1 cellular context compared by ENCODE assay signal in the genomic region with DNA sequence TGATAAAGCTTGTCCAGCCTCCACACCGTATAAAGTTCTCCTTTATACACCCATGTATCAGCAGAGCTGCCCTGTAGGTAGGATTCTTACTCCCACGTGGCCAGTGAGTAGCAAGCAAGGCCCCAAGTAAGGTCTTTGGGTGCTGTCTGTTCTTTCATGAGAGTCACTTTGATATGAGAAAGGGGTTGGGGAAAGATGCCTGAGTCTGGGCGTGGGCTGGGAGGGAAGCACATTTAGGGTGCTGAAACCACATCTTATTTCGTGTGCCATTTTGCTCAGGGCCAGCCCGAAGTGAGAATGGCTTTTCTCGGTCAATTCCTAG.
TF ChIP-seq lines count a peak whose summit lies in the region.

No MANE protein-coding gene starts in this region.

TF ChIP-seq in HepG2, 621 proteins besides CTCF, POLR2A, EP300 and RAD21:
- 0 out of 2 replicates have a peak, but pooled peaks have one; percentile 9 for TF ChIP-seq ZNF564 (CRISPR knock-in tag; IDR thresholded peaks at IDR 0.05)
- peak; percentile 48; the same call in 1 of the 2 replicates for TF ChIP-seq CBX2 (IDR thresholded peaks at IDR 0.05; ENCODE audit: low read depth, low read length)
- TF ChIP-seq CBX2 (CRISPR knock-in tag; IDR thresholded peaks at IDR 0.05; ENCODE audit: low read depth) = no peak
- TF ChIP-seq ZNF788 (CRISPR knock-in tag; IDR thresholded peaks at IDR 0.05; ENCODE audit: borderline replicate concordance) = 0 out of 2 replicates have a peak, but pooled peaks have one; percentile 14
- 0 out of 2 replicates have a peak, but pooled peaks have one; percentile 4 for TF ChIP-seq ZFYVE20 (CRISPR knock-in tag; IDR thresholded peaks at IDR 0.05; ENCODE audit: borderline replicate concordance, low read depth)
- TF ChIP-seq SMC3 (IDR thresholded peaks at IDR 0.05; ENCODE audit: low read length) = no peak
- TF ChIP-seq SRY (CRISPR knock-in tag; IDR thresholded peaks at IDR 0.05) = 0 out of 2 replicates have a peak, but pooled peaks have one; percentile 5
- TF ChIP-seq, protein P1, sequence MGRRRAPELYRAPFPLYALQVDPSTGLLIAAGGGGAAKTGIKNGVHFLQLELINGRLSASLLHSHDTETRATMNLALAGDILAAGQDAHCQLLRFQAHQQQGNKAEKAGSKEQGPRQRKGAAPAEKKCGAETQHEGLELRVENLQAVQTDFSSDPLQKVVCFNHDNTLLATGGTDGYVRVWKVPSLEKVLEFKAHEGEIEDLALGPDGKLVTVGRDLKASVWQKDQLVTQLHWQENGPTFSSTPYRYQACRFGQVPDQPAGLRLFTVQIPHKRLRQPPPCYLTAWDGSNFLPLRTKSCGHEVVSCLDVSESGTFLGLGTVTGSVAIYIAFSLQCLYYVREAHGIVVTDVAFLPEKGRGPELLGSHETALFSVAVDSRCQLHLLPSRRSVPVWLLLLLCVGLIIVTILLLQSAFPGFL (CRISPR knock-in tag; IDR thresholded peaks at IDR 0.05) = no peak
- 0 out of 2 replicates have a peak, but pooled peaks have one; percentile 9 for TF ChIP-seq FOXC1 (CRISPR knock-in tag; IDR thresholded peaks at IDR 0.05; ENCODE audit: borderline replicate concordance)
- 0 out of 2 replicates have a peak, but pooled peaks have one; percentile 5 for TF ChIP-seq TFE3 (CRISPR knock-in tag; IDR thresholded peaks at IDR 0.05)
